Comparison of ENCODE assay signal across 8 cellular contexts in genomic region chr5:10761842-10762165, GRCh38. TPM values are rescaled to one million over a fixed set of nuclear protein-coding genes. Genes with fewer than 3 reads are reported as not detected.
DNase-seq lines count a peak whose midpoint lies in the region; ATAC-seq, FAIRE-seq and TF ChIP-seq lines count a peak whose summit lies in the region.

No MANE protein-coding gene starts in this region.

- H3K27ac ChIP-seq in ACC112 (ENCODE audit: low read depth, low read length) (peak overlapping the region; percentile 46; the same call in 1 of the 2 replicates), Peyer's patch (peak overlapping the region; percentile 95 to 98 (median 96)), pancreas (peak overlapping the region; percentile 93 to 100 (median 96))

- intact Hi-C loops in pancreas (cut with DNase I): no loop called here

- ATAC-seq in GM19463 (IDR thresholded peaks at IDR 0.05; ENCODE audit: unreplicated experiment): peak; percentile 1
- peak in 3 of 4 donors; percentile 5 to 11 (median 8) for ATAC-seq in pancreas
- no peak for ATAC-seq in HG02571 (IDR thresholded peaks at IDR 0.05; ENCODE audit: unreplicated experiment)

- WGBS in pancreas, 2 donors: 12 to 13% methylated on average over 7 of the region's 7 CpGs

- H3K4me1 ChIP-seq in ACC112 (ENCODE audit: control insufficient read depth, insufficient read depth, low read length, unreplicated experiment): peaks cover 10% of the 10 kb centered on the region
- H3K4me1 ChIP-seq in Peyer's patch: peaks cover 0 to 31% (median 2%) of the 10 kb centered on the region in 4 donors
- H3K4me1 ChIP-seq in pancreas: peaks cover 3 to 31% (median 17%) of the 10 kb centered on the region in 3 donors

- H3K9me3 ChIP-seq in Peyer's patch (no peaks in the 10 kb centered on the region), pancreas (no peaks in the 10 kb centered on the region)

- peak overlapping the region; percentile 86 for H3K4me3 ChIP-seq in ACC112 (ENCODE audit: low read depth, low read length)
- H3K4me3 ChIP-seq in Peyer's patch: peak overlapping the region; percentile 64 to 96 (median 92)
- H3K4me3 ChIP-seq in epithelial cell of proximal tubule (ENCODE audit: low read depth, low read length): peak overlapping the region; percentile 54
- H3K4me3 ChIP-seq in pancreas: peak overlapping the region; percentile 31 to 86 (median 53)

- no peak for TF ChIP-seq POLR2A in Peyer's patch (IDR thresholded peaks at IDR 0.05)

- TF ChIP-seq CTCF in Peyer's patch (IDR thresholded peaks at IDR 0.05) (no peak), epithelial cell of proximal tubule (conservative IDR thresholded peaks at IDR 0.05; ENCODE audit: low read depth, low read length) (no peak), pancreas (IDR thresholded peaks at IDR 0.05) (no peak)

- peak overlapping the region; percentile 70 for H2AFZ ChIP-seq in ACC112 (ENCODE audit: low read length, unreplicated experiment)

- no peak for FAIRE-seq in pancreas (lab: Jason Lieb, UNC)

- no peaks in the 10 kb centered on the region for H3K27me3 ChIP-seq in ACC112 (ENCODE audit: insufficient read depth, low read length)
- H3K27me3 ChIP-seq in Peyer's patch: no peaks in the 10 kb centered on the region
- H3K27me3 ChIP-seq in pancreas: no peaks in the 10 kb centered on the region

- H3K36me3 ChIP-seq in ACC112 (ENCODE audit: insufficient read depth, low read length) (no peaks in the 10 kb centered on the region), Peyer's patch (no peaks in the 10 kb centered on the region), pancreas (no peaks in the 10 kb centered on the region)

- DNase-seq in Peyer's patch (peak in 1 of 3 donors; percentile 38), epithelial cell of proximal tubule (ENCODE audit: low read depth) (no peak), pancreas (no peak), NCI-H187 (lab: John Stamatoyannopoulos, UW) (no peak), DMS 273 (lab: John Stamatoyannopoulos, UW; ENCODE audit: unreplicated experiment) (no peak)

- peaks cover 38% of the 10 kb centered on the region for H3K79me2 ChIP-seq in ACC112 (ENCODE audit: control insufficient read depth, insufficient read depth, low read length, unreplicated experiment)

RNA-seq across cellular contexts. Expression of gene DAP, which starts 0.8 kb away (rescaled TPM):
- 100 to 1,000 TPM in 2 of 4 donors, 10 to 100 TPM in 2; 52.0 to 138 (median 111) TPM for total RNA-seq in Peyer's patch
- total RNA-seq in epithelial cell of proximal tubule: 25.8 and 45.9 TPM in 2 replicates
- total RNA-seq in pancreas: 100 to 1,000 TPM; 124 to 183 (median 144) TPM
- polyA plus RNA-seq in pancreas: 100 to 1,000 TPM in 1 of 2 donors, 10 to 100 TPM in 1; 68.3 to 102 TPM

Comparison
In these comparisons a context has a peak if more than half of its experiments do, and no peak if none do; other contexts are left out.
1. H3K27ac ChIP-seq: peak in every context shown above with its lines; median percentile 96 in pancreas; 96 in Peyer's patch; 46 in ACC112.